Comparison of ENCODE assay signal across 24 cellular contexts in the genomic region with DNA sequence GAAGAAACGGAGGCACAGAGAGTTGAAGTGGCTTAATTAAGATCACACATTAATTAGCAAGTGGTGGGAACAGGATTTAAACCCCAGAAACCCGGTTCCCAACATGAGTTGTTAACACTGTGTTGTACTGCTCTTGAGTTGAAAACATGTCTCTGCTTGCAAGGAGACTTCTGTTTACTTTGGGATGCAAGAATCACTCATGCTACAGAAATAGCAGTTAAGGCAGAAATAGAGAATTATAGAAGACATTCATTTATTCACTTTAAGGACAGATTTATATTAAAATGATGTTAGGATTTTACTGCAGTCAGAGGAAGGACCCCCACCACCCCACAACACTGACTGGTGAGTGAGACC.
DNase-seq lines count a peak whose midpoint lies in the region; ATAC-seq and TF ChIP-seq lines count a peak whose summit lies in the region.
"Had no signal": no experiment of that assay in that cellular context is flagged by ENCODE, and none has a peak within 500 bp of the region (broad histone marks: within the 10 kb centered on the region; RNA-seq: fewer than 3 reads in every experiment).

No MANE protein-coding gene starts in this region.

- POLR2A ChIA-PET in PC-9 (lab: Charles Lee; ENCODE audit: unreplicated experiment): no interaction called here

- H2AFZ ChIP-seq in PC-9: no peak overlapping the region

- H3K27ac Mint-ChIP-seq in natural killer cell treated with Interleukin-12 subunit alpha and Interleukin-12 subunit beta and Interleukin-15 and Interleukin-18, amount 100 ng/mL, for 72 hours: peak overlapping the region; percentile 68 to 85

- H3K27me3 Mint-ChIP-seq in natural killer cell treated with Interleukin-12 subunit alpha and Interleukin-12 subunit beta and Interleukin-15 and Interleukin-18, amount 100 ng/mL, for 72 hours: no peaks in the 10 kb centered on the region
- H3K27me3 Mint-ChIP-seq: IgD-negative memory B cell had no signal

- no peak for TF ChIP-seq CTCF in PC-9 (conservative IDR thresholded peaks at IDR 0.05)
- no peak for TF ChIP-seq CTCF in transverse colon (IDR thresholded peaks at IDR 0.05)

- in situ Hi-C loops in transverse colon (cut with MboI; ENCODE audit: low pct_ligation_motif_present in 1 of 4, low pct_unique_long_range_greater_than_20kb in 1 of 4, low sequenced_read_pairs in 3 of 4): no loop called here

- no peak overlapping the region for H3K4me2 ChIP-seq in PC-9

- peaks cover 31% of the 10 kb centered on the region for H3K4me1 ChIP-seq in PC-9 (replicated peaks; ENCODE audit: insufficient read depth)
- H3K4me1 ChIP-seq in transverse colon: peaks cover 0 to 16% (median 10%) of the 10 kb centered on the region in 4 donors
- H3K4me1 ChIP-seq: SJCRH30 had no signal

- H3K4me3 ChIP-seq in PC-9 (no peak overlapping the region), transverse colon (no peak overlapping the region)
- H3K4me3 ChIP-seq: MG63, SJCRH30 had no signal

- H3K27me3 ChIP-seq in PC-9 (ENCODE audit: insufficient read depth, low read depth) (no peaks in the 10 kb centered on the region), transverse colon (no peaks in the 10 kb centered on the region)
- H3K27me3 ChIP-seq: MG63, SJCRH30 had no signal

- H3K27ac ChIP-seq in PC-9 (peak overlapping the region; percentile 66), epithelial cell of prostate (peak overlapping the region; percentile 15), transverse colon (no peak overlapping the region)
- H3K27ac ChIP-seq: 22Rv1, HL-60, SJCRH30 had no signal

- H4K20me1 ChIP-seq in PC-9 (ENCODE audit: insufficient read depth): no peaks in the 10 kb centered on the region

- no peaks in the 10 kb centered on the region for H3K9me2 ChIP-seq in PC-9 (ENCODE audit: insufficient read depth)

- CTCF ChIA-PET in PC-9 (lab: Charles Lee): no interaction called here

- no peaks in the 10 kb centered on the region for H3K9me3 ChIP-seq in PC-9 (ENCODE audit: insufficient read depth, low read depth)
- no peaks in the 10 kb centered on the region for H3K9me3 ChIP-seq in transverse colon
- H3K9me3 ChIP-seq: MG63, SJCRH30 had no signal

- TF ChIP-seq EP300 in transverse colon (IDR thresholded peaks at IDR 0.05; ENCODE audit: low read depth): no peak

- intact Hi-C loops in PC-9 (cut with micrococcal nuclease; ENCODE audit: unreplicated experiment) (no loop called here), transverse colon (cut with DNase I; ENCODE audit: low total_unique reads) (no loop called here)

- no TSS peak for BruUV-seq in PC-9 (replicated peaks; lab: Mats Ljungman, UMichigan)

- H3K36me3 ChIP-seq in PC-9 (ENCODE audit: low read depth) (no peaks in the 10 kb centered on the region), transverse colon (no peaks in the 10 kb centered on the region)
- H3K36me3 ChIP-seq: MG63, SJCRH30 had no signal

- H3K79me2 ChIP-seq in PC-9 (ENCODE audit: low read depth): peaks cover 21% of the 10 kb centered on the region

- no peaks in the 10 kb centered on the region for H3K9me3 Mint-ChIP-seq in natural killer cell treated with Interleukin-12 subunit alpha and Interleukin-12 subunit beta and Interleukin-15 and Interleukin-18, amount 100 ng/mL, for 72 hours
- H3K9me3 Mint-ChIP-seq: H9, IgD-negative memory B cell had no signal

- no peak for TF ChIP-seq POLR2A in transverse colon (IDR thresholded peaks at IDR 0.05)

- peak; percentile 27 for DNase-seq in NCI-H2171 treated with DMSO at 0.1 percent for 48 hours (lab: John Stamatoyannopoulos, UW)
- no peak for DNase-seq in NCI-H2171 (lab: John Stamatoyannopoulos, UW)
- no peak for DNase-seq in PC-9
- no peak for DNase-seq in epithelial cell of prostate (ENCODE audit: low read depth, low spot score)
- DNase-seq in natural killer cell treated with Interleukin-12 subunit alpha and Interleukin-12 subunit beta and Interleukin-15 and Interleukin-18, amount 100 ng/mL, for 72 hours (ENCODE audit: low spot score): no peak
- no peak for DNase-seq in activated CD4-positive, CD25-positive, alpha-beta regulatory T cell (lab: John Stamatoyannopoulos, UW)
- DNase-seq in GOT3 (lab: John Stamatoyannopoulos, UW): no peak
- no peak for DNase-seq in transverse colon
- DNase-seq: AML-193, DMS79, H9, Karpas-422, MG63, NCI-H1092, NCI-H1694, NCI-H2107, NCI-H226, NCI-H524, PC-3, SJCRH30 had no signal

- H3K4me3 Mint-ChIP-seq in natural killer cell treated with Interleukin-12 subunit alpha and Interleukin-12 subunit beta and Interleukin-15 and Interleukin-18, amount 100 ng/mL, for 72 hours: peak overlapping the region; percentile 38
- H3K4me3 Mint-ChIP-seq: CD14-positive monocyte, H9, IgD-negative memory B cell had no signal

- peaks cover 32% of the 10 kb centered on the region for H3F3A ChIP-seq in PC-9 (ENCODE audit: insufficient read depth, low read depth)

- H3K4me1 Mint-ChIP-seq in natural killer cell treated with Interleukin-12 subunit alpha and Interleukin-12 subunit beta and Interleukin-15 and Interleukin-18, amount 100 ng/mL, for 72 hours (ENCODE audit: low read depth in 2 of 2): peaks cover 69 to 74% of the 10 kb centered on the region in 2 donors

- 67 to 80% methylated on average over 2 of the region's 2 CpGs for WGBS in transverse colon (ENCODE audit: low coverage in 1 of 2), 2 donors

- H3K36me3 Mint-ChIP-seq in natural killer cell treated with Interleukin-12 subunit alpha and Interleukin-12 subunit beta and Interleukin-15 and Interleukin-18, amount 100 ng/mL, for 72 hours: peaks cover 21% of the 10 kb centered on the region

- no peak for ATAC-seq in natural killer cell treated with Interleukin-12 subunit alpha and Interleukin-12 subunit beta and Interleukin-15 and Interleukin-18, amount 100 ng/mL, for 72 hours
- ATAC-seq: PC-3 had no signal

Comparison
In these comparisons a context has a peak if more than half of its experiments do, and no peak if none do; other contexts are left out.
1. H3K27ac ChIP-seq: peak in PC-9 (single experiment) and epithelial cell of prostate (single experiment); none in transverse colon (0 of 4).